13 cellular contexts compared by ENCODE assay signal in the genomic region with DNA sequence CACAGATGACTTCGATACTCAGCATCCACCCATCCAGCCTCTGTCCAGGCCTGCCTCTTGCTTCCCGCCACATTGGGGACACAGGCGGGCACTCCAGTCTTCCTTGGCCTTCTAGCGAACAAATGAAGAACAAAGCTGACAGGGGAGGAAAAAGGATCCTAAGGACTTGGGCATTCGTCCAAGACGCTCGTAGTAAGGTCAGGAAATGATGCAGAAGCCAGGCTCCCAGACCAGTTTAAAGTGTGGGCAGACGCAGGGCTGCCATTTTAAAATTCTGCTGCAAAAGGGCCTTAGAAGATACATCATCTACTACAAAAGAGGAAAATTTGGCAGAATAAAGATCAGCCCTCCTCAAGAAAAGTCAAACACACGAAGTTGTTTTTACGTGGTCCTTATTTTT. TPM values are rescaled to one million over a fixed set of nuclear protein-coding genes. Genes with fewer than 3 reads are reported as not detected.
DNase-seq lines count a peak whose midpoint lies in the region; ATAC-seq and TF ChIP-seq lines count a peak whose summit lies in the region.
"Had no signal": no experiment of that assay in that cellular context is flagged by ENCODE, and none has a peak within 500 bp of the region (broad histone marks: within the 10 kb centered on the region; RNA-seq: fewer than 3 reads in every experiment).

No MANE protein-coding gene starts in this region.

- H3K27me3 Mint-ChIP-seq in T-helper 17 cell, result no peaks in the 10 kb centered on the region
- H3K27me3 Mint-ChIP-seq: naive B cell had no signal

- H3K4me1 ChIP-seq in body of pancreas, result peaks cover 27% of the 10 kb centered on the region
- peaks cover 21% of the 10 kb centered on the region for H3K4me1 ChIP-seq in suprapubic skin

- DNase-seq in NCI-H2029 (lab: John Stamatoyannopoulos, UW) (peak; percentile 33), body of pancreas (peak in 2 of 4 donors; percentile 12 to 19), iris pigment epithelial cell (ENCODE audit: low read depth) (peak; percentile 61), suprapubic skin (ENCODE audit: low spot score in 2 of 2) (no peak), T-helper 17 cell (no peak)
- DNase-seq: activated CD4-positive, alpha-beta T cell treated with anti-CD3 and anti-CD28 coated beads for 48 hours; activated effector memory CD4-positive, alpha-beta T cell treated with anti-CD3 and anti-CD28 coated beads, Interleukin-2, amount 50 U/mL, for 16 hours; DMS153; naive B cell; stimulated activated CD4-positive, alpha-beta T cell treated with anti-CD3 and anti-CD28 coated beads, Interleukin-2, amount 100 ng/mL, for 24 hours had no signal

- no peak overlapping the region for H3K4me3 Mint-ChIP-seq in T-helper 17 cell

- ATAC-seq in body of pancreas (no peak), HG02938 (IDR thresholded peaks at IDR 0.05; ENCODE audit: unreplicated experiment) (no peak), HG03039 (IDR thresholded peaks at IDR 0.05; ENCODE audit: unreplicated experiment) (no peak), GM18520 (IDR thresholded peaks at IDR 0.05; ENCODE audit: unreplicated experiment) (no peak), T-helper 17 cell (no peak)

- H3K36me3 ChIP-seq in body of pancreas (replicated peaks in 1 of 2; ENCODE audit: insufficient read depth in 1 of 2, low read depth in 2 of 2), result no peaks in the 10 kb centered on the region
- peaks cover 11% of the 10 kb centered on the region for H3K36me3 ChIP-seq in suprapubic skin

- H3K4me3 ChIP-seq in body of pancreas (no peak overlapping the region), suprapubic skin (no peak overlapping the region)

- H3K9me3 ChIP-seq in body of pancreas, result no peaks in the 10 kb centered on the region
- no peaks in the 10 kb centered on the region for H3K9me3 ChIP-seq in suprapubic skin
- H3K9me3 ChIP-seq in T-helper 17 cell (ENCODE audit: control insufficient read depth, low read length, poor library complexity, severe bottlenecking), result no peaks in the 10 kb centered on the region

- peaks cover 7% of the 10 kb centered on the region for H3K4me1 Mint-ChIP-seq in T-helper 17 cell

- H3K27me3 ChIP-seq in body of pancreas, result no peaks in the 10 kb centered on the region
- no peaks in the 10 kb centered on the region for H3K27me3 ChIP-seq in suprapubic skin

- WGBS in body of pancreas, 2 donors, result 62 to 69% methylated on average over 10 of the region's 10 CpGs
- 46% methylated on average over 10 of the region's 10 CpGs for WGBS in suprapubic skin

- H3K27ac Mint-ChIP-seq in T-helper 17 cell, result no peak overlapping the region
- H3K27ac Mint-ChIP-seq: naive B cell had no signal

- TF ChIP-seq POLR2A in body of pancreas (IDR thresholded peaks at IDR 0.05) (no peak), suprapubic skin (IDR thresholded peaks at IDR 0.05) (no peak)

- TF ChIP-seq EP300 in suprapubic skin (IDR thresholded peaks at IDR 0.05), result no peak

- no peak for TF ChIP-seq CTCF in body of pancreas (IDR thresholded peaks at IDR 0.05)
- TF ChIP-seq CTCF in suprapubic skin (IDR thresholded peaks at IDR 0.05), result no peak

- no peaks in the 10 kb centered on the region for H3K36me3 Mint-ChIP-seq in T-helper 17 cell (ENCODE audit: low read depth)
- H3K36me3 Mint-ChIP-seq: naive B cell had no signal

- intact Hi-C loops in body of pancreas (cut with DNase I), result no loop called here

- peak overlapping the region; percentile 32 to 79 (median 55) for H3K27ac ChIP-seq in body of pancreas
- H3K27ac ChIP-seq in suprapubic skin, result peak overlapping the region; percentile 42

RNA-seq across cellular contexts. Expression of gene DNAL4, which starts 5.9 kb away (rescaled TPM):
- 10 to 100 TPM; 11.4 to 13.8 TPM for total RNA-seq in body of pancreas
- 10 to 100 TPM; 21.8 to 27.7 (median 27.6) TPM for total RNA-seq in suprapubic skin
- 1 to 10 TPM; 5.1 to 7.2 TPM for total RNA-seq in T-helper 17 cell

RNA-seq across cellular contexts. Expression of gene SUN2, which starts 32.2 kb away (rescaled TPM):
- 100 to 1,000 TPM; 143 to 166 TPM for total RNA-seq in body of pancreas
- total RNA-seq in suprapubic skin, result 100 to 1,000 TPM; 186 to 262 (median 232) TPM
- 100 to 1,000 TPM; 426 to 485 TPM for total RNA-seq in T-helper 17 cell

RNA-seq across cellular contexts. Expression of gene NPTXR, which starts 55.8 kb away (rescaled TPM):
- total RNA-seq in body of pancreas (10 to 100 TPM in 1 of 2 donors, 1 to 10 TPM in 1; 6.0 to 10.5 TPM), suprapubic skin (1 to 10 TPM; 1.0 to 2.4 (median 2.1) TPM), T-helper 17 cell (1 to 10 TPM; 2.5 to 2.6 TPM)

Comparison
In these comparisons a context has a peak if more than half of its experiments do, and no peak if none do; other contexts are left out.
1. DNase-seq: peak in NCI-H2029 (single experiment) and iris pigment epithelial cell (single experiment); none in suprapubic skin (0 of 2) and T-helper 17 cell (0 of 3).